In the genomic region with DNA sequence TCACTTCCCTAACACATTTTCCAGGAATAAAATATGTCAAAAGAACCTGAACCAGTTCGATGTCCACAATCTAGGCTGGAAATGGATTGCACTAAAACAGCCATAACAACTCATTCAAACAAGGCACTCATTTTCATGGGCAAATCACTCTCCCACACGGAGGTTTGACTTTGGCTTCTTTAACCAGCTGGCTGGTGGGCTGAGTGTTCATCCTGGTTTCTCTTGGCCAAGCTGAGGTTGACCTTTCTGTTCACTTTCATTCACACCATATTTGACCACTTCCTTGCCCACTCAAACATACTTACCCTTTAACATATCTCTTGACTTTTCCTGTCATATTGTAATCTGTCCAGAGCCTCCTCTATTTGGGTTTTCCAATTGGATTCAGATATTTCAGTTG, we compare ENCODE assay signal across 16 cellular contexts. TPM values are rescaled to one million over a fixed set of nuclear protein-coding genes. Genes with fewer than 3 reads are reported as not detected.
DNase-seq lines count a peak whose midpoint lies in the region; ATAC-seq and TF ChIP-seq lines count a peak whose summit lies in the region.
"Had no signal": no experiment of that assay in that cellular context is flagged by ENCODE, and none has a peak within 500 bp of the region (broad histone marks: within the 10 kb centered on the region; RNA-seq: fewer than 3 reads in every experiment).

No MANE protein-coding gene starts in this region.

- ATAC-seq in GM19463 (IDR thresholded peaks at IDR 0.05; ENCODE audit: unreplicated experiment), result peak; percentile 45
- ATAC-seq in naive thymus-derived CD4-positive, alpha-beta T cell, result no peak
- ATAC-seq: heart left ventricle had no signal

- POLR2A ChIA-PET in activated CD4-positive, alpha-beta T cell treated with anti-CD3 and anti-CD28 coated beads, Interleukin-2, amount 10 ng/mL, durations not matched to agents 7 days and 5 days (lab: Charles Lee), result interaction anchor here (0.6 to 0.7 kb wide), 2 partner anchors 40 to 111 kb away, joined by 3 to 6 read pairs; no protein-coding TSS in a partner anchor
- POLR2A ChIA-PET in naive thymus-derived CD4-positive, alpha-beta T cell (lab: Charles Lee), result interaction anchor here (0.9 to 18.2 kb wide), 10 partner anchors 5 to 191 kb away, joined by 3 to 1069 read pairs (median 158); a partner anchor contains a TSS

- no peaks in the 10 kb centered on the region for H3K27me3 ChIP-seq in naive thymus-derived CD4-positive, alpha-beta T cell (ENCODE audit: control insufficient read depth in 2 of 2, insufficient read depth in 2 of 2, low read length in 2 of 2)
- H3K27me3 ChIP-seq in MM.1S (replicated peaks; ENCODE audit: insufficient read depth, low read length), result no peaks in the 10 kb centered on the region
- H3K27me3 ChIP-seq: cardiac muscle cell, heart left ventricle, stomach, vagina had no signal

- H3K4me3 ChIP-seq in naive thymus-derived CD4-positive, alpha-beta T cell (ENCODE audit: low read length), result peak overlapping the region; percentile 80
- H3K4me3 ChIP-seq in MM.1S (ENCODE audit: low read length), result no peak overlapping the region
- H3K4me3 ChIP-seq: cardiac muscle cell, vagina had no signal

- no peaks in the 10 kb centered on the region for H3K27me3 Mint-ChIP-seq in activated CD4-positive, alpha-beta T cell treated with anti-CD3 and anti-CD28 coated beads, Interleukin-2, amount 10 ng/mL, durations not matched to agents 7 days and 5 days
- H3K27me3 Mint-ChIP-seq in activated T-helper 2 cell treated with anti-CD3 and anti-CD28 coated beads, Interferon-gamma antibody, Interleukin-2, Interleukin-4, amounts not matched to agents 10 μg/mL and 5 μg/mL and 100 μg/mL, durations not matched to agents 14 hours and 24 hours and 36 hours (ENCODE audit: low read depth), result no peaks in the 10 kb centered on the region
- H3K27me3 Mint-ChIP-seq in naive thymus-derived CD4-positive, alpha-beta T cell, result no peaks in the 10 kb centered on the region
- H3K27me3 Mint-ChIP-seq: memory B cell had no signal

- H3K27ac Mint-ChIP-seq in activated CD4-positive, alpha-beta T cell treated with anti-CD3 and anti-CD28 coated beads, Interleukin-2, amount 10 ng/mL, durations not matched to agents 7 days and 5 days, result peak overlapping the region; percentile 89
- H3K27ac Mint-ChIP-seq in activated T-helper 2 cell treated with anti-CD3 and anti-CD28 coated beads, Interferon-gamma antibody, Interleukin-2, Interleukin-4, amounts not matched to agents 10 μg/mL and 5 μg/mL and 100 μg/mL, durations not matched to agents 14 hours and 24 hours and 36 hours, result peak overlapping the region; percentile 78
- H3K27ac Mint-ChIP-seq in naive thymus-derived CD4-positive, alpha-beta T cell, result peak overlapping the region; percentile 89 to 99 (median 95)
- H3K27ac Mint-ChIP-seq: memory B cell had no signal

- H3K36me3 Mint-ChIP-seq in activated CD4-positive, alpha-beta T cell treated with anti-CD3 and anti-CD28 coated beads, Interleukin-2, amount 10 ng/mL, durations not matched to agents 7 days and 5 days (ENCODE audit: low read depth), result peaks cover 91% of the 10 kb centered on the region
- peaks cover 86% of the 10 kb centered on the region for H3K36me3 Mint-ChIP-seq in activated T-helper 2 cell treated with anti-CD3 and anti-CD28 coated beads, Interferon-gamma antibody, Interleukin-2, Interleukin-4, amounts not matched to agents 10 μg/mL and 5 μg/mL and 100 μg/mL, durations not matched to agents 14 hours and 24 hours and 36 hours (ENCODE audit: low read depth)
- peaks cover 78 to 95% (median 91%) of the 10 kb centered on the region in 5 donors for H3K36me3 Mint-ChIP-seq in naive thymus-derived CD4-positive, alpha-beta T cell
- H3K36me3 Mint-ChIP-seq: memory B cell had no signal

- H3K4me2 ChIP-seq in MM.1S (ENCODE audit: low read depth, low read length), result no peak overlapping the region

- H3K9ac ChIP-seq in MM.1S (ENCODE audit: low read length), result no peak overlapping the region

- peaks cover 63% of the 10 kb centered on the region for H3K4me1 Mint-ChIP-seq in activated CD4-positive, alpha-beta T cell treated with anti-CD3 and anti-CD28 coated beads, Interleukin-2, amount 10 ng/mL, durations not matched to agents 7 days and 5 days
- H3K4me1 Mint-ChIP-seq in activated T-helper 2 cell treated with anti-CD3 and anti-CD28 coated beads, Interferon-gamma antibody, Interleukin-2, Interleukin-4, amounts not matched to agents 10 μg/mL and 5 μg/mL and 100 μg/mL, durations not matched to agents 14 hours and 24 hours and 36 hours (ENCODE audit: low read depth), result peaks cover 64% of the 10 kb centered on the region
- peaks cover 17 to 71% (median 67%) of the 10 kb centered on the region in 7 donors for H3K4me1 Mint-ChIP-seq in naive thymus-derived CD4-positive, alpha-beta T cell
- H3K4me1 Mint-ChIP-seq: memory B cell had no signal

- H4K20me1 ChIP-seq in MM.1S (ENCODE audit: insufficient read depth, low read length), result no peaks in the 10 kb centered on the region

- no peaks in the 10 kb centered on the region for H3K9me2 ChIP-seq in MM.1S (replicated peaks; ENCODE audit: insufficient read depth, low read length)

- intact Hi-C loops in activated T-helper 2 cell treated with anti-CD3 and anti-CD28 coated beads, Interferon-gamma antibody, Interleukin-2, Interleukin-4, amounts not matched to agents 10 μg/mL and 5 μg/mL and 100 μg/mL, durations not matched to agents 14 hours and 24 hours and 36 hours (cut with micrococcal nuclease), result no loop called here
- intact Hi-C loops in naive thymus-derived CD4-positive, alpha-beta T cell (cut with micrococcal nuclease), result no loop called here

- no peak overlapping the region for H2AFZ ChIP-seq in MM.1S (ENCODE audit: low read length)

- H3K79me2 ChIP-seq in MM.1S (ENCODE audit: low read length), result no peaks in the 10 kb centered on the region

- no peak for TF ChIP-seq CTCF in MM.1S (IDR thresholded peaks at IDR 0.05; ENCODE audit: low read length)

- H3K4me1 ChIP-seq in naive thymus-derived CD4-positive, alpha-beta T cell (ENCODE audit: control insufficient read depth in 2 of 2, insufficient read depth in 2 of 2, low read length in 2 of 2), result peaks cover 24 to 35% of the 10 kb centered on the region in 2 donors
- no peaks in the 10 kb centered on the region for H3K4me1 ChIP-seq in MM.1S (ENCODE audit: low read length)
- H3K4me1 ChIP-seq: stomach, vagina had no signal

- CTCF ChIA-PET in activated CD4-positive, alpha-beta T cell treated with anti-CD3 and anti-CD28 coated beads, Interleukin-2, amount 10 ng/mL, durations not matched to agents 7 days and 5 days (lab: Charles Lee), result interaction anchor here (0.9 to 2.3 kb wide), 6 partner anchors 11 to 245 kb away, joined by 3 to 10 read pairs (median 4); a partner anchor contains a TSS
- CTCF ChIA-PET in naive thymus-derived CD4-positive, alpha-beta T cell (lab: Charles Lee), result interaction anchor here (1.1 to 7.1 kb wide), 4 partner anchors 64 to 137 kb away, joined by 3 to 61 read pairs (median 4); no protein-coding TSS in a partner anchor

- H3K9me3 Mint-ChIP-seq in activated CD4-positive, alpha-beta T cell treated with anti-CD3 and anti-CD28 coated beads, Interleukin-2, amount 10 ng/mL, durations not matched to agents 7 days and 5 days, result peaks cover 10% of the 10 kb centered on the region
- H3K9me3 Mint-ChIP-seq in activated T-helper 2 cell treated with anti-CD3 and anti-CD28 coated beads, Interferon-gamma antibody, Interleukin-2, Interleukin-4, amounts not matched to agents 10 μg/mL and 5 μg/mL and 100 μg/mL, durations not matched to agents 14 hours and 24 hours and 36 hours, result peaks cover 22% of the 10 kb centered on the region
- H3K9me3 Mint-ChIP-seq in naive thymus-derived CD4-positive, alpha-beta T cell, result peaks cover 0 to 7% (median 2%) of the 10 kb centered on the region in 11 donors

- peak overlapping the region; percentile 88 for H3K4me3 Mint-ChIP-seq in activated CD4-positive, alpha-beta T cell treated with anti-CD3 and anti-CD28 coated beads, Interleukin-2, amount 10 ng/mL, durations not matched to agents 7 days and 5 days
- H3K4me3 Mint-ChIP-seq in activated T-helper 2 cell treated with anti-CD3 and anti-CD28 coated beads, Interferon-gamma antibody, Interleukin-2, Interleukin-4, amounts not matched to agents 10 μg/mL and 5 μg/mL and 100 μg/mL, durations not matched to agents 14 hours and 24 hours and 36 hours (ENCODE audit: low read depth), result peak overlapping the region; percentile 84
- peak overlapping the region; percentile 87 to 99 (median 94) for H3K4me3 Mint-ChIP-seq in naive thymus-derived CD4-positive, alpha-beta T cell
- H3K4me3 Mint-ChIP-seq: memory B cell, neural crest cell had no signal

- H3K36me3 ChIP-seq in naive thymus-derived CD4-positive, alpha-beta T cell (ENCODE audit: control insufficient read depth in 2 of 3, insufficient read depth in 3 of 3, low read length in 3 of 3), result peaks cover 49 to 75% (median 60%) of the 10 kb centered on the region in 3 experiments
- H3K36me3 ChIP-seq in MM.1S (replicated peaks; ENCODE audit: insufficient read depth, low read length), result no peaks in the 10 kb centered on the region
- H3K36me3 ChIP-seq: cardiac muscle cell, stomach, vagina had no signal

- no peaks in the 10 kb centered on the region for H3F3A ChIP-seq in MM.1S (ENCODE audit: insufficient read depth, low read length)

- no peaks in the 10 kb centered on the region for H3K9me3 ChIP-seq in naive thymus-derived CD4-positive, alpha-beta T cell (ENCODE audit: control insufficient read depth in 2 of 3, low read length in 3 of 3)
- no peaks in the 10 kb centered on the region for H3K9me3 ChIP-seq in MM.1S (replicated peaks; ENCODE audit: insufficient read depth, low read length)
- H3K9me3 ChIP-seq: stomach, vagina had no signal

- H3K27ac ChIP-seq in naive thymus-derived CD4-positive, alpha-beta T cell (ENCODE audit: low read depth, low read length), result peak overlapping the region; percentile 98
- H3K27ac ChIP-seq in MM.1S (ENCODE audit: low read length), result no peak overlapping the region
- H3K27ac ChIP-seq: cardiac muscle cell, heart left ventricle, stomach, vagina had no signal

- no peak for DNase-seq in activated CD4-positive, alpha-beta T cell treated with anti-CD3 and anti-CD28 coated beads, Interleukin-2, amount 10 ng/mL, durations not matched to agents 7 days and 5 days
- DNase-seq in activated CD4-positive, alpha-beta T cell treated with anti-CD3 and anti-CD28 coated beads, Interleukin-2, amount 50 U/mL, for 1 hour, result no peak
- no peak for DNase-seq in activated T-helper 2 cell treated with anti-CD3 and anti-CD28 coated beads, Interferon-gamma antibody, Interleukin-2, Interleukin-4, amounts not matched to agents 10 μg/mL and 5 μg/mL and 100 μg/mL, durations not matched to agents 14 hours and 24 hours and 36 hours (ENCODE audit: low spot score)
- DNase-seq in naive thymus-derived CD4-positive, alpha-beta T cell, result no peak
- DNase-seq in COLO829 (ENCODE audit: low spot score) (no peak), MM.1S (no peak), NCI-H2029 (lab: John Stamatoyannopoulos, UW) (no peak)
- DNase-seq: activated CD4-positive, alpha-beta T cell treated with anti-CD3 and anti-CD28 coated beads, Interleukin-2, amount 50 U/mL, for 48 hours; heart left ventricle; NCI-H1417 treated with DMSO at 0.1 percent for 48 hours; stomach had no signal

RNA-seq across cellular contexts. Expression of a gene that starts 5.4 kb away (rescaled TPM):
- total RNA-seq in activated CD4-positive, alpha-beta T cell treated with anti-CD3 and anti-CD28 coated beads, Interleukin-2, amount 10 ng/mL, durations not matched to agents 7 days and 5 days, result 100 to 1,000 TPM; 451 to 533 TPM
- 60.9 and 66.9 TPM in 2 replicates for total RNA-seq in activated T-helper 2 cell treated with anti-CD3 and anti-CD28 coated beads, Interferon-gamma antibody, Interleukin-2, Interleukin-4, amounts not matched to agents 10 μg/mL and 5 μg/mL and 100 μg/mL, durations not matched to agents 14 hours and 24 hours and 36 hours
- 1,000 to 10,000 TPM in 2 of 5 experiments, 100 to 1,000 TPM in 3; 341 to 1,298 (median 608) TPM for total RNA-seq in naive thymus-derived CD4-positive, alpha-beta T cell
- polyA plus RNA-seq in naive thymus-derived CD4-positive, alpha-beta T cell, result 100 to 1,000 TPM; 690 to 965 TPM
- total RNA-seq: cardiac muscle cell, neural crest cell had no signal
- polyA plus RNA-seq: cardiac muscle cell had no signal
